In the genomic region with DNA sequence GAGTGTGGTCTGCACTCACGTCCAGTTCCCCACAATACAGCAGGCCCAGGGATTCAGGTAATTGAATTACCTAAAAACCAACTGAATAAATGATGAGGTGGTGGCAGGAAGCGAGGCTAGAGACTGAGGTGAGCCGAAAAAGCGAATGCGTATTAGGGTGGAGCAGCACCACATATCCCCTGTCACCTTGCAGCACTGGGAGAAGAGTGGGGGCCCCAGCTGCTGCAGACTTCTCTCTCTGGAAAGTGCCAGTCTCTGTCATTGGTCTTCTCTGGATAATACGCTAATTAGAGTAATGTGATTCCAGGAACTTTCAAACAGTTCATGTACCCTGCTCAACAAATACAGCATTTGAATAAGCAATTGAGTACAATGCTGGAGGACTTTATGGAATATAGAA, we compare ENCODE assay signal across 2 cellular contexts.
TF ChIP-seq lines count a peak whose summit lies in the region.

No MANE protein-coding gene starts in this region.

TF ChIP-seq in GM23338, 12 proteins besides CTCF, POLR2A, EP300 and RAD21:
- TF ChIP-seq, protein P1, sequence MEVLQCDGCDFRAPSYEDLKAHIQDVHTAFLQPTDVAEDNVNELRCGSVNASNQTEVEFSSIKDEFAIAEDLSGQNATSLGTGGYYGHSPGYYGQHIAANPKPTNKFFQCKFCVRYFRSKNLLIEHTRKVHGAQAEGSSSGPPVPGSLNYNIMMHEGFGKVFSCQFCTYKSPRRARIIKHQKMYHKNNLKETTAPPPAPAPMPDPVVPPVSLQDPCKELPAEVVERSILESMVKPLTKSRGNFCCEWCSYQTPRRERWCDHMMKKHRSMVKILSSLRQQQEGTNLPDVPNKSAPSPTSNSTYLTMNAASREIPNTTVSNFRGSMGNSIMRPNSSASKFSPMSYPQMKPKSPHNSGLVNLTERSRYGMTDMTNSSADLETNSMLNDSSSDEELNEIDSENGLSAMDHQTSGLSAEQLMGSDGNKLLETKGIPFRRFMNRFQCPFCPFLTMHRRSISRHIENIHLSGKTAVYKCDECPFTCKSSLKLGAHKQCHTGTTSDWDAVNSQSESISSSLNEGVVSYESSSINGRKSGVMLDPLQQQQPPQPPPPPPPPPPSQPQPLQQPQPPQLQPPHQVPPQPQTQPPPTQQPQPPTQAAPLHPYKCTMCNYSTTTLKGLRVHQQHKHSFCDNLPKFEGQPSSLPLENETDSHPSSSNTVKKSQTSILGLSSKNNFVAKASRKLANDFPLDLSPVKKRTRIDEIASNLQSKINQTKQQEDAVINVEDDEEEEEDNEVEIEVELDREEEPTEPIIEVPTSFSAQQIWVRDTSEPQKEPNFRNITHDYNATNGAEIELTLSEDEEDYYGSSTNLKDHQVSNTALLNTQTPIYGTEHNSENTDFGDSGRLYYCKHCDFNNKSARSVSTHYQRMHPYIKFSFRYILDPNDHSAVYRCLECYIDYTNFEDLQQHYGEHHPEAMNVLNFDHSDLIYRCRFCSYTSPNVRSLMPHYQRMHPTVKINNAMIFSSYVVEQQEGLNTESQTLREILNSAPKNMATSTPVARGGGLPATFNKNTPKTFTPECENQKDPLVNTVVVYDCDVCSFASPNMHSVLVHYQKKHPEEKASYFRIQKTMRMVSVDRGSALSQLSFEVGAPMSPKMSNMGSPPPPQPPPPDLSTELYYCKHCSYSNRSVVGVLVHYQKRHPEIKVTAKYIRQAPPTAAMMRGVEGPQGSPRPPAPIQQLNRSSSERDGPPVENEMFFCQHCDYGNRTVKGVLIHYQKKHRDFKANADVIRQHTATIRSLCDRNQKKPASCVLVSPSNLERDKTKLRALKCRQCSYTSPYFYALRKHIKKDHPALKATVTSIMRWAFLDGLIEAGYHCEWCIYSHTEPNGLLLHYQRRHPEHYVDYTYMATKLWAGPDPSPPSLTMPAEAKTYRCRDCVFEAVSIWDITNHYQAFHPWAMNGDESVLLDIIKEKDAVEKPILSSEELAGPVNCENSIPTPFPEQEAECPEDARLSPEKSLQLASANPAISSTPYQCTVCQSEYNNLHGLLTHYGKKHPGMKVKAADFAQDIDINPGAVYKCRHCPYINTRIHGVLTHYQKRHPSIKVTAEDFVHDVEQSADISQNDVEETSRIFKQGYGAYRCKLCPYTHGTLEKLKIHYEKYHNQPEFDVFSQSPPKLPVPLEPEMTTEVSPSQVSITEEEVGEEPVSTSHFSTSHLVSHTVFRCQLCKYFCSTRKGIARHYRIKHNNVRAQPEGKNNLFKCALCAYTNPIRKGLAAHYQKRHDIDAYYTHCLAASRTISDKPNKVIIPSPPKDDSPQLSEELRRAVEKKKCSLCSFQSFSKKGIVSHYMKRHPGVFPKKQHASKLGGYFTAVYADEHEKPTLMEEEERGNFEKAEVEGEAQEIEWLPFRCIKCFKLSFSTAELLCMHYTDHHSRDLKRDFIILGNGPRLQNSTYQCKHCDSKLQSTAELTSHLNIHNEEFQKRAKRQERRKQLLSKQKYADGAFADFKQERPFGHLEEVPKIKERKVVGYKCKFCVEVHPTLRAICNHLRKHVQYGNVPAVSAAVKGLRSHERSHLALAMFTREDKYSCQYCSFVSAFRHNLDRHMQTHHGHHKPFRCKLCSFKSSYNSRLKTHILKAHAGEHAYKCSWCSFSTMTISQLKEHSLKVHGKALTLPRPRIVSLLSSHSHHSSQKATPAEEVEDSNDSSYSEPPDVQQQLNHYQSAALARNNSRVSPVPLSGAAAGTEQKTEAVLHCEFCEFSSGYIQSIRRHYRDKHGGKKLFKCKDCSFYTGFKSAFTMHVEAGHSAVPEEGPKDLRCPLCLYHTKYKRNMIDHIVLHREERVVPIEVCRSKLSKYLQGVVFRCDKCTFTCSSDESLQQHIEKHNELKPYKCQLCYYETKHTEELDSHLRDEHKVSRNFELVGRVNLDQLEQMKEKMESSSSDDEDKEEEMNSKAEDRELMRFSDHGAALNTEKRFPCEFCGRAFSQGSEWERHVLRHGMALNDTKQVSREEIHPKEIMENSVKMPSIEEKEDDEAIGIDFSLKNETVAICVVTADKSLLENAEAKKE (CRISPR knock-in tag; IDR thresholded peaks at IDR 0.05), result no peak
- no peak for TF ChIP-seq POLR2AphosphoS5 (IDR thresholded peaks at IDR 0.05; ENCODE audit: low read depth)
- no peak for TF ChIP-seq ZNF114 (CRISPR knock-in tag; IDR thresholded peaks at IDR 0.05)
- no peak for TF ChIP-seq CREB1 (CRISPR knock-in tag; IDR thresholded peaks at IDR 0.05; ENCODE audit: low read depth)
- TF ChIP-seq, protein P2, sequence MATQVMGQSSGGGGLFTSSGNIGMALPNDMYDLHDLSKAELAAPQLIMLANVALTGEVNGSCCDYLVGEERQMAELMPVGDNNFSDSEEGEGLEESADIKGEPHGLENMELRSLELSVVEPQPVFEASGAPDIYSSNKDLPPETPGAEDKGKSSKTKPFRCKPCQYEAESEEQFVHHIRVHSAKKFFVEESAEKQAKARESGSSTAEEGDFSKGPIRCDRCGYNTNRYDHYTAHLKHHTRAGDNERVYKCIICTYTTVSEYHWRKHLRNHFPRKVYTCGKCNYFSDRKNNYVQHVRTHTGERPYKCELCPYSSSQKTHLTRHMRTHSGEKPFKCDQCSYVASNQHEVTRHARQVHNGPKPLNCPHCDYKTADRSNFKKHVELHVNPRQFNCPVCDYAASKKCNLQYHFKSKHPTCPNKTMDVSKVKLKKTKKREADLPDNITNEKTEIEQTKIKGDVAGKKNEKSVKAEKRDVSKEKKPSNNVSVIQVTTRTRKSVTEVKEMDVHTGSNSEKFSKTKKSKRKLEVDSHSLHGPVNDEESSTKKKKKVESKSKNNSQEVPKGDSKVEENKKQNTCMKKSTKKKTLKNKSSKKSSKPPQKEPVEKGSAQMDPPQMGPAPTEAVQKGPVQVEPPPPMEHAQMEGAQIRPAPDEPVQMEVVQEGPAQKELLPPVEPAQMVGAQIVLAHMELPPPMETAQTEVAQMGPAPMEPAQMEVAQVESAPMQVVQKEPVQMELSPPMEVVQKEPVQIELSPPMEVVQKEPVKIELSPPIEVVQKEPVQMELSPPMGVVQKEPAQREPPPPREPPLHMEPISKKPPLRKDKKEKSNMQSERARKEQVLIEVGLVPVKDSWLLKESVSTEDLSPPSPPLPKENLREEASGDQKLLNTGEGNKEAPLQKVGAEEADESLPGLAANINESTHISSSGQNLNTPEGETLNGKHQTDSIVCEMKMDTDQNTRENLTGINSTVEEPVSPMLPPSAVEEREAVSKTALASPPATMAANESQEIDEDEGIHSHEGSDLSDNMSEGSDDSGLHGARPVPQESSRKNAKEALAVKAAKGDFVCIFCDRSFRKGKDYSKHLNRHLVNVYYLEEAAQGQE (IDR thresholded peaks at IDR 0.05; ENCODE audit: unreplicated experiment), result no peak
- no peak for TF ChIP-seq NANOG (IDR thresholded peaks at IDR 0.05; ENCODE audit: borderline replicate concordance)
- TF ChIP-seq JUNB (IDR thresholded peaks at IDR 0.05; ENCODE audit: unreplicated experiment), result no peak
- TF ChIP-seq, protein P3, sequence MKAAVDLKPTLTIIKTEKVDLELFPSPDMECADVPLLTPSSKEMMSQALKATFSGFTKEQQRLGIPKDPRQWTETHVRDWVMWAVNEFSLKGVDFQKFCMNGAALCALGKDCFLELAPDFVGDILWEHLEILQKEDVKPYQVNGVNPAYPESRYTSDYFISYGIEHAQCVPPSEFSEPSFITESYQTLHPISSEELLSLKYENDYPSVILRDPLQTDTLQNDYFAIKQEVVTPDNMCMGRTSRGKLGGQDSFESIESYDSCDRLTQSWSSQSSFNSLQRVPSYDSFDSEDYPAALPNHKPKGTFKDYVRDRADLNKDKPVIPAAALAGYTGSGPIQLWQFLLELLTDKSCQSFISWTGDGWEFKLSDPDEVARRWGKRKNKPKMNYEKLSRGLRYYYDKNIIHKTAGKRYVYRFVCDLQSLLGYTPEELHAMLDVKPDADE (IDR thresholded peaks at IDR 0.05), result no peak
- TF ChIP-seq EZH2phosphoT487 (IDR thresholded peaks at IDR 0.05; ENCODE audit: unreplicated experiment), result no peak
TF ChIP-seq in GM23338: peak in this region for 0.

TF ChIP-seq in K562, 482 proteins besides CTCF, POLR2A, EP300 and RAD21 (continued from another document):
- no peak for TF ChIP-seq HSF4 (CRISPR knock-in tag; IDR thresholded peaks at IDR 0.05; ENCODE audit: borderline replicate concordance)
- no peak for TF ChIP-seq SRF (CRISPR knock-in tag; IDR thresholded peaks at IDR 0.05)
- no peak for TF ChIP-seq TRIM24 (IDR thresholded peaks at IDR 0.05)
